18 cellular contexts compared by ENCODE assay signal in genomic region chr1:115199416-115200132, GRCh38.
DNase-seq lines count a peak whose midpoint lies in the region; ATAC-seq, FAIRE-seq and TF ChIP-seq lines count a peak whose summit lies in the region.
"Had no signal": no experiment of that assay in that cellular context is flagged by ENCODE, and none has a peak within 500 bp of the region (broad histone marks: within the 10 kb centered on the region; RNA-seq: fewer than 3 reads in every experiment).

No MANE protein-coding gene starts in this region.

- H4K8ac ChIP-seq in IMR-90 (ENCODE audit: low read depth in 2 of 2, low read length in 2 of 2) = peak overlapping the region in 1 of 2 experiments; percentile 35; a peak in 1 of 4 replicates

- intact Hi-C loops in IMR-90 (cut with micrococcal nuclease) (no loop called here), esophagus muscularis mucosa (cut with DNase I) (no loop called here)

- ATAC-seq in IMR-90 (ENCODE audit: low read depth) (no peak; the same call in 1 of the 2 replicates), GM19023 (IDR thresholded peaks at IDR 0.05; ENCODE audit: unreplicated experiment) (no peak), T-cell (replicated peaks in 1 of 4) (no peak)
- ATAC-seq: A549; CD8-positive, alpha-beta T cell had no signal

- H3K9me3 ChIP-seq in IMR-90 (ENCODE audit: control insufficient read depth, insufficient read depth, low read length) (peaks cover 3% of the 10 kb centered on the region; the same call in 1 of the 2 replicates), esophagus muscularis mucosa (peaks cover 0 to 7% (median 0%) of the 10 kb centered on the region in 4 donors), keratinocyte (ENCODE audit: control insufficient read depth, low read depth, low read length) (no peaks in the 10 kb centered on the region)
- H3K9me3 ChIP-seq: A549, BLaER1 had no signal

- peaks cover 21 to 22% of the 10 kb centered on the region in 2 donors for H3K27me3 Mint-ChIP-seq in T-cell

- TF ChIP-seq RAD21 in IMR-90 (IDR thresholded peaks at IDR 0.05; ENCODE audit: low read length) = no peak

- H3K79me2 ChIP-seq in keratinocyte (ENCODE audit: control insufficient read depth, insufficient read depth, low read length) = no peaks in the 10 kb centered on the region

- no peak overlapping the region; the same call in 1 of the 2 replicates for H3K4me2 ChIP-seq in IMR-90 (ENCODE audit: low read depth, low read length)
- no peak overlapping the region for H3K4me2 ChIP-seq in keratinocyte (ENCODE audit: control insufficient read depth, extremely low read depth, insufficient read depth, low read depth, low read length)
- H3K4me2 ChIP-seq: BLaER1 had no signal

- 28% methylated on average over 2 of the region's 5 CpGs; no CpG with 5 or more reads in 1 of the 2 experiments for WGBS in IMR-90 (ENCODE audit: extremely low coverage in 2 of 2, insufficient read length in 1 of 2), 2 experiments
- WGBS in esophagus muscularis mucosa = 72% methylated on average over 5 of the region's 5 CpGs

- BruUV-seq in IMR-90 (replicated peaks; lab: Mats Ljungman, UMichigan) = no TSS peak

- H2BK20ac ChIP-seq in IMR-90 (ENCODE audit: low read depth, low read length) = 0 out of 2 replicates have a peak overlapping the region, but pooled peaks have one; percentile 52

- no peaks in the 10 kb centered on the region for H3K79me1 ChIP-seq in IMR-90 (ENCODE audit: low read depth in 1 of 2, low read length in 2 of 2)

- no peak overlapping the region for H2BK5ac ChIP-seq in IMR-90 (ENCODE audit: low read depth, low read length, poor library complexity, severe bottlenecking)

- POLR2A ChIA-PET in IMR-90 (lab: Charles Lee; ENCODE audit: unreplicated experiment) (no interaction called here), T-cell (lab: Charles Lee) (no interaction called here)

- H3K4me1 Mint-ChIP-seq in T-cell = no peaks in the 10 kb centered on the region

- 0 out of 2 replicates have a peak overlapping the region, but pooled peaks have one; percentile 19 for H3K14ac ChIP-seq in IMR-90 (replicated peaks; ENCODE audit: low read depth, low read length)

- peaks cover 3 to 18% (median 6%) of the 10 kb centered on the region in 3 donors for H3K9me3 Mint-ChIP-seq in T-cell

- H2AK9ac ChIP-seq in IMR-90 (replicated peaks; ENCODE audit: low read depth, low read length, poor library complexity) = no peak overlapping the region

- no peak overlapping the region for H3K4me3 Mint-ChIP-seq in T-cell
- H3K4me3 Mint-ChIP-seq: CD8-positive, alpha-beta T cell had no signal

- no peak overlapping the region for H4K5ac ChIP-seq in IMR-90 (ENCODE audit: low read depth, low read length)

- peak; percentile 32 for FAIRE-seq in keratinocyte (lab: Jason Lieb, UNC)
- FAIRE-seq: A549 had no signal

- H4K91ac ChIP-seq in IMR-90 (ENCODE audit: insufficient read depth, low read depth, low read length) = no peak overlapping the region

- H3K27ac ChIP-seq in IMR-90 (ENCODE audit: insufficient read depth, low read length) (no peak overlapping the region), esophagus muscularis mucosa (replicated peaks in 1 of 4) (no peak overlapping the region), keratinocyte (ENCODE audit: control insufficient read depth, insufficient read depth, low read length) (no peak overlapping the region)
- H3K27ac ChIP-seq: BLaER1, HL-60 had no signal

- H3K4me1 ChIP-seq in IMR-90 (ENCODE audit: control insufficient read depth, insufficient read depth, low read length) (no peaks in the 10 kb centered on the region; the same call in 1 of the 2 replicates), esophagus muscularis mucosa (peaks cover 0 to 6% (median 0%) of the 10 kb centered on the region in 4 donors), keratinocyte (ENCODE audit: control insufficient read depth, extremely low read depth, insufficient read depth, low read length) (no peaks in the 10 kb centered on the region)
- H3K4me1 ChIP-seq: BLaER1 had no signal

- TF ChIP-seq EP300 in esophagus muscularis mucosa (IDR thresholded peaks at IDR 0.05) = no peak

- in situ Hi-C loops in IMR-90 (cut with MboI; ENCODE audit: low sequenced_read_pairs) = no loop called here

- no peak overlapping the region for H3K18ac ChIP-seq in IMR-90 (ENCODE audit: low read depth, low read length)

- H3K56ac ChIP-seq in IMR-90 (ENCODE audit: extremely low read depth, insufficient read depth, low read length) = no peak overlapping the region

- no peak overlapping the region for H3K23ac ChIP-seq in IMR-90 (ENCODE audit: low read depth, low read length)

- H2BK15ac ChIP-seq in IMR-90 (ENCODE audit: low read depth, low read length) = peak overlapping the region; percentile 80; the same call in 2 of the 3 replicates

- H3K27ac Mint-ChIP-seq in T-cell = no peak overlapping the region
- H3K27ac Mint-ChIP-seq: CD8-positive, alpha-beta T cell had no signal

- H3K9me1 ChIP-seq in IMR-90 (ENCODE audit: insufficient read depth, low read length) (peaks cover 3% of the 10 kb centered on the region; the same call in 1 of the 2 replicates), keratinocyte (ENCODE audit: control insufficient read depth, extremely low read depth, insufficient read depth, low read length) (no peaks in the 10 kb centered on the region)

- H2AK5ac ChIP-seq in IMR-90 (ENCODE audit: low read depth, low read length) = peak overlapping the region; percentile 51; the same call in 1 of the 2 replicates

- H4K20me1 ChIP-seq in IMR-90 (ENCODE audit: insufficient read depth, low read length) (no peaks in the 10 kb centered on the region), keratinocyte (ENCODE audit: control insufficient read depth, extremely low read depth, insufficient read depth, low read length) (no peaks in the 10 kb centered on the region)
- H4K20me1 ChIP-seq: BLaER1 had no signal

- H3K27me3 ChIP-seq in IMR-90 (ENCODE audit: control insufficient read depth, insufficient read depth, low read length) (no peaks in the 10 kb centered on the region), esophagus muscularis mucosa (no peaks in the 10 kb centered on the region), keratinocyte (ENCODE audit: control insufficient read depth, extremely low read depth, insufficient read depth, low read length) (no peaks in the 10 kb centered on the region)
- H3K27me3 ChIP-seq: BLaER1 had no signal

- CTCF ChIA-PET in IMR-90 (lab: Yijun Ruan, JAX) = interaction anchor here (0.9 kb wide), 1 partner anchor 42 kb away, joined by 3 read pairs; no protein-coding TSS in a partner anchor
- CTCF ChIA-PET in T-cell (lab: Charles Lee) = no interaction called here

- no peak overlapping the region for H3K4ac ChIP-seq in IMR-90 (ENCODE audit: low read depth, low read length)

- H3K9ac ChIP-seq in IMR-90 (ENCODE audit: low read depth, low read length) = no peak overlapping the region
- H3K9ac ChIP-seq in keratinocyte (ENCODE audit: control insufficient read depth, extremely low read depth, insufficient read depth, low read length) = no peak overlapping the region
- H3K9ac ChIP-seq: BLaER1 had no signal

- H3K36me3 ChIP-seq in IMR-90 (ENCODE audit: control insufficient read depth, insufficient read depth, low read length) (no peaks in the 10 kb centered on the region), esophagus muscularis mucosa (no peaks in the 10 kb centered on the region), keratinocyte (ENCODE audit: control insufficient read depth in 2 of 2, extremely low read depth in 1 of 2, insufficient read depth in 2 of 2, low read length in 2 of 2) (no peaks in the 10 kb centered on the region)
- H3K36me3 ChIP-seq: BLaER1 had no signal

- dilution Hi-C loops in IMR-90 (cut with HindIII; ENCODE audit: low sequenced_read_pairs, unreplicated experiment) (no loop called here), keratinocyte (cut with MboI; ENCODE audit: extremely low pct_ligation_motif_present, low sequenced_read_pairs) (no loop called here)

- H3K4me3 ChIP-seq in AG10803 (ENCODE audit: low read length) = no peak overlapping the region
- H3K4me3 ChIP-seq in IMR-90 (ENCODE audit: insufficient read depth, low read depth, low read length) = no peak overlapping the region
- H3K4me3 ChIP-seq in esophagus muscularis mucosa = no peak overlapping the region
- H3K4me3 ChIP-seq in keratinocyte (ENCODE audit: control insufficient read depth in 2 of 3, extremely low read depth in 1 of 3, insufficient read depth in 2 of 3, low read depth in 1 of 3, low read length in 3 of 3) = no peak overlapping the region
- H3K4me3 ChIP-seq: A549, BLaER1 had no signal

- no peak overlapping the region for H2BK120ac ChIP-seq in IMR-90 (ENCODE audit: low read depth, low read length)

- peaks cover 3% of the 10 kb centered on the region for H3K36me3 Mint-ChIP-seq in T-cell
- H3K36me3 Mint-ChIP-seq: CD8-positive, alpha-beta T cell had no signal

- no peak for TF ChIP-seq CTCF in AG10803 (conservative IDR thresholded peaks at IDR 0.05; ENCODE audit: low read length)
- no peak for TF ChIP-seq CTCF in IMR-90 (conservative IDR thresholded peaks at IDR 0.05; ENCODE audit: low read depth, low read length)
- no peak for TF ChIP-seq CTCF in esophagus muscularis mucosa (IDR thresholded peaks at IDR 0.05)
- TF ChIP-seq CTCF in keratinocyte (optimal IDR thresholded peaks at IDR 0.05 in 1 of 3, IDR thresholded peaks at IDR 0.05 in 1 of 3, conservative IDR thresholded peaks at IDR 0.05 in 1 of 3; ENCODE audit: extremely low read depth in 1 of 3, insufficient read depth in 2 of 3, low read length in 3 of 3) = no peak

- peak overlapping the region; percentile 64 for H2AFZ ChIP-seq in IMR-90 (replicated peaks; ENCODE audit: low read length, poor library complexity)
- H2AFZ ChIP-seq in keratinocyte (ENCODE audit: control insufficient read depth, low read length) = no peak overlapping the region

- no peak for TF ChIP-seq POLR2A in IMR-90 (IDR thresholded peaks at IDR 0.05; ENCODE audit: low read depth, low read length)
- no peak for TF ChIP-seq POLR2A in esophagus muscularis mucosa (IDR thresholded peaks at IDR 0.05; ENCODE audit: low read depth)

- DNase-seq in AG10803 (ENCODE audit: low read depth) (peak; percentile 49), IMR-90 (peak; percentile 26), esophagus muscularis mucosa (ENCODE audit: extremely low spot score) (peak; percentile 37), keratinocyte (ENCODE audit: low read depth, low spot score) (no peak), T-cell (no peak), NCI-H524 treated with DMSO at 0.1 percent for 48 hours (lab: John Stamatoyannopoulos, UW) (no peak)
- DNase-seq: Calu3; CD8-positive, alpha-beta T cell; GF-D8; H7; NCI-H1436; NCI-H2029; OCI-M1; SIG-M5 had no signal

TF ChIP-seq in IMR-90, 13 proteins besides CTCF, POLR2A, EP300 and RAD21 (continues in another document):
- TF ChIP-seq RFX5 (IDR thresholded peaks at IDR 0.05; ENCODE audit: low read depth, low read length) = no peak
- no peak for TF ChIP-seq SMC3 (IDR thresholded peaks at IDR 0.05; ENCODE audit: low read depth, low read length)
- TF ChIP-seq MAFK (IDR thresholded peaks at IDR 0.05; ENCODE audit: low read depth, low read length) = no peak
- no peak for TF ChIP-seq CEBPB (IDR thresholded peaks at IDR 0.05; ENCODE audit: low read depth, low read length)
- no peak for TF ChIP-seq RCOR1 (IDR thresholded peaks at IDR 0.05; ENCODE audit: insufficient replicate concordance, low read length)
- no peak for TF ChIP-seq BHLHE40 (IDR thresholded peaks at IDR 0.05; ENCODE audit: low read depth, low read length)
- no peak for TF ChIP-seq FOS (IDR thresholded peaks at IDR 0.05; ENCODE audit: low read depth, low read length)
- TF ChIP-seq MAZ (IDR thresholded peaks at IDR 0.05; ENCODE audit: borderline replicate concordance, low read depth, low read length) = no peak

Comparison
In these comparisons a context has a peak if more than half of its experiments do, and no peak if none do; other contexts are left out.
1. DNase-seq: peak in AG10803 (single experiment), IMR-90 (single experiment) and esophagus muscularis mucosa (single experiment); none in keratinocyte (single experiment), T-cell (0 of 34) and NCI-H524 treated with DMSO at 0.1 percent for 48 hours (single experiment).